ENCODE assay signal across 8 cellular contexts in genomic region chr11:34890812-34891211, GRCh38. TPM values are rescaled to one million over a fixed set of nuclear protein-coding genes. Genes with fewer than 3 reads are reported as not detected.
DNase-seq lines count a peak whose midpoint lies in the region; ATAC-seq, FAIRE-seq and TF ChIP-seq lines count a peak whose summit lies in the region.

No MANE protein-coding gene starts in this region.

- H3K9me3 Mint-ChIP-seq in type B pancreatic cell, result no peaks in the 10 kb centered on the region

- TF ChIP-seq POLR2A in gastroesophageal sphincter (IDR thresholded peaks at IDR 0.05), result no peak

- TF ChIP-seq CTCF in gastroesophageal sphincter (IDR thresholded peaks at IDR 0.05), result peak; percentile 19 to 44 (median 40)
- peak; percentile 74 for TF ChIP-seq CTCF in type B pancreatic cell (conservative IDR thresholded peaks at IDR 0.05)

- ATAC-seq in gastroesophageal sphincter (no peak), GM18502 (IDR thresholded peaks at IDR 0.05; ENCODE audit: poor library complexity, unreplicated experiment) (no peak), GM21381 (IDR thresholded peaks at IDR 0.05; ENCODE audit: unreplicated experiment) (no peak)

- DNase-seq in DMS114 treated with DMSO at 0.1 percent for 48 hours (lab: John Stamatoyannopoulos, UW; ENCODE audit: unreplicated experiment) (peak; percentile 2), HTR-8/SVneo (ENCODE audit: insufficient read length, low spot score) (peak; percentile 19), SHP77 (lab: John Stamatoyannopoulos, UW) (peak; percentile 29 to 50), type B pancreatic cell (ENCODE audit: extremely low spot score, unreplicated experiment) (no peak), posterior cingulate gyrus (no peak)

- WGBS in gastroesophageal sphincter (ENCODE audit: low coverage in 1 of 2), 2 donors, result 63 to 88% methylated on average over 1 of the region's 1 CpG

- no peak for FAIRE-seq in HTR-8/SVneo (lab: Jason Lieb, UNC)

- H3K36me3 ChIP-seq in gastroesophageal sphincter, result peaks cover 0 to 26% of the 10 kb centered on the region in 2 donors

- peaks cover 5% of the 10 kb centered on the region for H3K4me1 Mint-ChIP-seq in type B pancreatic cell (ENCODE audit: unreplicated experiment)

- H3K9me3 ChIP-seq in gastroesophageal sphincter, result no peaks in the 10 kb centered on the region

- TF ChIP-seq EP300 in gastroesophageal sphincter (IDR thresholded peaks at IDR 0.05), result no peak

- intact Hi-C loops in posterior cingulate gyrus (cut with DNase I), result loop anchor here (1.0 to 10.0 kb wide), 4 partner anchors 236 to 716 kb away; partner anchors contain the start of gene ELF5

- no peaks in the 10 kb centered on the region for H3K27me3 ChIP-seq in gastroesophageal sphincter

- H3K4me3 Mint-ChIP-seq in type B pancreatic cell, result no peak overlapping the region

- H3K4me3 ChIP-seq in gastroesophageal sphincter, result no peak overlapping the region

- H3K27ac Mint-ChIP-seq in type B pancreatic cell, result no peak overlapping the region

- no peaks in the 10 kb centered on the region for H3K27me3 Mint-ChIP-seq in type B pancreatic cell

- H3K4me1 ChIP-seq in gastroesophageal sphincter, result no peaks in the 10 kb centered on the region

- H3K27ac ChIP-seq in gastroesophageal sphincter, result no peak overlapping the region

- H3K36me3 Mint-ChIP-seq in type B pancreatic cell, result peaks cover 8% of the 10 kb centered on the region

RNA-seq across cellular contexts. Expression of gene APIP, which starts 25.4 kb away (rescaled TPM):
- total RNA-seq in gastroesophageal sphincter, result 10 to 100 TPM; 28.8 to 54.9 (median 33.6) TPM
- total RNA-seq in type B pancreatic cell (ENCODE audit: low replicate concordance), result 17.3 and 23.4 TPM in 2 replicates

RNA-seq across cellular contexts. Expression of gene PDHX, which starts 25.6 kb away (rescaled TPM):
- total RNA-seq in gastroesophageal sphincter (10 to 100 TPM; 28.7 to 50.1 (median 39.6) TPM), type B pancreatic cell (ENCODE audit: low replicate concordance) (40.3 and 46.0 TPM in 2 replicates)

Comparison
In these comparisons a context has a peak if more than half of its experiments do, and no peak if none do; other contexts are left out.
1. DNase-seq: peak in DMS114 treated with DMSO at 0.1 percent for 48 hours (single experiment), HTR-8/SVneo (single experiment) and SHP77 (2 of 2); none in type B pancreatic cell (single experiment) and posterior cingulate gyrus (0 of 10).